ENCODE assay signal across 1 cellular context in the genomic region with DNA sequence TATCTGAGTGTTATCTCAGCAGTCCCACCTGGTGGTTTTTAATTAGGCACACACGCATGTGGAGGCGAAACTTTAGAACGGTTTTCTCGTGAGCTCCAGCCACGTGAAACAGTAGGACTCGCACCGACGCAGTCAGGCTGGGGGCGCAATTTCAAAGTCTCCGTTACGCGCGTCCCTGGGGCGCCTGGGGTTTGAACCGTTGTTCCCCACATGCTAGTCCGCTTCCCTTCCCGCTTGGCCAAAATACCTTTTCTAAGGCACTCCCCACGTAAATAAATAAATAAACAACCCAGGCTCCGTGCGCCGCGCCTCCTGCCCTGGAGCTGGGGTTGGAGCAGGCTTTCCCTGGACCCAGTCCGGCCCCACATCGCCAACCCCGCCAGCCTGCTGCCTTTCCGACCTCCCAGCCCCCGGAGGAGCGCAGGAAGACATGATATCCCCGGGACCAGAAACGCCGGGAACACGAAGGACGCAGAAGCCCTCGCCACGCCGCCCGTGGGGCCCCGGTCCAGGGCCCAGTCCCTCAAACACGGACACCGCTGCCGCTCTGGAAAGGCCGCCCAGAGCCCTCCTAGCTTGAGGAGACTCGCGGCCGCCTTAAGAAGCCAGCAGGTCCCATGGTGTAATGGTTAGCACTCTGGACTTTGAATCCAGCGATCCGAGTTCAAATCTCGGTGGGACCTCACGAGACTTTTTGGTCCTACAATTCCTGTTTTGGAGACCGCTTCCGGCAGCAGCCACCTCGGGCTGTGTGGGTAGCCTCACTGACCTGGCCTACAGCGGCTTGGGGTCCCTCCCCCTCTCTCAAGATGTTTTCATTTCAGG.
A peak's percentile ranks its signal among the peaks of the same experiment; 100 is the strongest.
TF ChIP-seq lines count a peak whose summit lies in the region.

No MANE protein-coding gene starts in this region.

TF ChIP-seq in HepG2, 621 proteins besides CTCF, POLR2A, EP300 and RAD21 (continued from another document and continues in another):
- TF ChIP-seq, protein P1, sequence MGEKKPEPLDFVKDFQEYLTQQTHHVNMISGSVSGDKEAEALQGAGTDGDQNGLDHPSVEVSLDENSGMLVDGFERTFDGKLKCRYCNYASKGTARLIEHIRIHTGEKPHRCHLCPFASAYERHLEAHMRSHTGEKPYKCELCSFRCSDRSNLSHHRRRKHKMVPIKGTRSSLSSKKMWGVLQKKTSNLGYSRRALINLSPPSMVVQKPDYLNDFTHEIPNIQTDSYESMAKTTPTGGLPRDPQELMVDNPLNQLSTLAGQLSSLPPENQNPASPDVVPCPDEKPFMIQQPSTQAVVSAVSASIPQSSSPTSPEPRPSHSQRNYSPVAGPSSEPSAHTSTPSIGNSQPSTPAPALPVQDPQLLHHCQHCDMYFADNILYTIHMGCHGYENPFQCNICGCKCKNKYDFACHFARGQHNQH (CRISPR knock-in tag; IDR thresholded peaks at IDR 0.05): peak; percentile 54
- TF ChIP-seq ZNF883 (CRISPR knock-in tag; IDR thresholded peaks at IDR 0.05; ENCODE audit: not compliant biosample characterization) (peak; percentile 75), CBX5 (CRISPR knock-in tag; IDR thresholded peaks at IDR 0.05; ENCODE audit: borderline replicate concordance) (peak; percentile 87; the same call in 1 of the 2 replicates), ZNF180 (CRISPR knock-in tag; IDR thresholded peaks at IDR 0.05; ENCODE audit: borderline replicate concordance, low read depth) (0 out of 2 replicates have a peak, but pooled peaks have one; percentile 86), KLF13 (CRISPR knock-in tag; IDR thresholded peaks at IDR 0.05) (0 out of 2 replicates have a peak, but pooled peaks have one; percentile 22), KLF9 (CRISPR knock-in tag; IDR thresholded peaks at IDR 0.05; ENCODE audit: low read depth) (no peak), CBFB (CRISPR knock-in tag; IDR thresholded peaks at IDR 0.05) (peak; percentile 48), TBL1XR1 (IDR thresholded peaks at IDR 0.05; ENCODE audit: borderline replicate concordance, low read length, partially characterized antibody) (peak; percentile 72), PCBP2 (optimal IDR thresholded peaks at IDR 0.05; ENCODE audit: low read depth, low read length, poor library complexity, severe bottlenecking) (peak; percentile 65), ATM (IDR thresholded peaks at IDR 0.05; ENCODE audit: borderline replicate concordance) (no peak), RAD51 (IDR thresholded peaks at IDR 0.05; ENCODE audit: borderline replicate concordance) (no peak), TEAD2 (CRISPR knock-in tag; IDR thresholded peaks at IDR 0.05) (peak; percentile 67; the same call in 1 of the 2 replicates), ZNF816 (CRISPR knock-in tag; IDR thresholded peaks at IDR 0.05; ENCODE audit: borderline replicate concordance) (peak; percentile 98; the same call in 1 of the 2 replicates), SIX1 (CRISPR knock-in tag; IDR thresholded peaks at IDR 0.05; ENCODE audit: borderline replicate concordance) (peak; percentile 65; the same call in 1 of the 2 replicates), HCFC1 (IDR thresholded peaks at IDR 0.05; ENCODE audit: low read depth, low read length) (peak; percentile 13; the same call in 1 of the 2 replicates), RBAK (CRISPR knock-in tag; IDR thresholded peaks at IDR 0.05) (peak; percentile 25; the same call in 1 of the 2 replicates), ZMYM4 (CRISPR knock-in tag; IDR thresholded peaks at IDR 0.05) (no peak; the same call in 1 of the 2 replicates), TAF15 (IDR thresholded peaks at IDR 0.05; ENCODE audit: low read depth, low read length, poor library complexity, severe bottlenecking) (no peak), ZNF10 (CRISPR knock-in tag; IDR thresholded peaks at IDR 0.05; ENCODE audit: borderline replicate concordance, low read depth) (no peak), TOE1 (CRISPR knock-in tag; IDR thresholded peaks at IDR 0.05) (peak; percentile 61; the same call in 1 of the 2 replicates), SAP130 (CRISPR knock-in tag; IDR thresholded peaks at IDR 0.05; ENCODE audit: low read depth) (peak; percentile 68), FOXM1 (CRISPR knock-in tag; IDR thresholded peaks at IDR 0.05) (peak; percentile 70; the same call in 1 of the 2 replicates), TGIF2 (CRISPR knock-in tag; IDR thresholded peaks at IDR 0.05) (peak; percentile 32; the same call in 1 of the 2 replicates), NCOA5 (CRISPR knock-in tag; IDR thresholded peaks at IDR 0.05) (no peak), ZNF30 (CRISPR knock-in tag; IDR thresholded peaks at IDR 0.05) (0 out of 2 replicates have a peak, but pooled peaks have one; percentile 83), ARNTL (CRISPR knock-in tag; IDR thresholded peaks at IDR 0.05) (peak; percentile 77)
- TF ChIP-seq, protein P2, sequence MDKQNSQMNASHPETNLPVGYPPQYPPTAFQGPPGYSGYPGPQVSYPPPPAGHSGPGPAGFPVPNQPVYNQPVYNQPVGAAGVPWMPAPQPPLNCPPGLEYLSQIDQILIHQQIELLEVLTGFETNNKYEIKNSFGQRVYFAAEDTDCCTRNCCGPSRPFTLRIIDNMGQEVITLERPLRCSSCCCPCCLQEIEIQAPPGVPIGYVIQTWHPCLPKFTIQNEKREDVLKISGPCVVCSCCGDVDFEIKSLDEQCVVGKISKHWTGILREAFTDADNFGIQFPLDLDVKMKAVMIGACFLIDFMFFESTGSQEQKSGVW (CRISPR knock-in tag; IDR thresholded peaks at IDR 0.05; ENCODE audit: borderline replicate concordance): no peak
- TF ChIP-seq, protein P3, sequence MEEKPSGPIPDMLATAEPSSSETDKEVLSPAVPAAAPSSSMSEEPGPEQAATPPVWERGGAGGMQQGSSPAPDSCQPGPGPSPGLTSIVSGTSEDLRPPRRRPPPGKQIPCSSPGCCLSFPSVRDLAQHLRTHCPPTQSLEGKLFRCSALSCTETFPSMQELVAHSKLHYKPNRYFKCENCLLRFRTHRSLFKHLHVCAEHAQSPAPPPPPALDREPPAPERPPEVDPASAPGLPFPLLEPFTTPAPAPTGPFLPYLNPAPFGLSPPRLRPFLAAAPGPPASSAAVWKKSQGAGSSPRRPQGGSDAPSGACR (CRISPR knock-in tag; IDR thresholded peaks at IDR 0.05): 0 out of 2 replicates have a peak, but pooled peaks have one; percentile 61
- TF ChIP-seq, protein P4, sequence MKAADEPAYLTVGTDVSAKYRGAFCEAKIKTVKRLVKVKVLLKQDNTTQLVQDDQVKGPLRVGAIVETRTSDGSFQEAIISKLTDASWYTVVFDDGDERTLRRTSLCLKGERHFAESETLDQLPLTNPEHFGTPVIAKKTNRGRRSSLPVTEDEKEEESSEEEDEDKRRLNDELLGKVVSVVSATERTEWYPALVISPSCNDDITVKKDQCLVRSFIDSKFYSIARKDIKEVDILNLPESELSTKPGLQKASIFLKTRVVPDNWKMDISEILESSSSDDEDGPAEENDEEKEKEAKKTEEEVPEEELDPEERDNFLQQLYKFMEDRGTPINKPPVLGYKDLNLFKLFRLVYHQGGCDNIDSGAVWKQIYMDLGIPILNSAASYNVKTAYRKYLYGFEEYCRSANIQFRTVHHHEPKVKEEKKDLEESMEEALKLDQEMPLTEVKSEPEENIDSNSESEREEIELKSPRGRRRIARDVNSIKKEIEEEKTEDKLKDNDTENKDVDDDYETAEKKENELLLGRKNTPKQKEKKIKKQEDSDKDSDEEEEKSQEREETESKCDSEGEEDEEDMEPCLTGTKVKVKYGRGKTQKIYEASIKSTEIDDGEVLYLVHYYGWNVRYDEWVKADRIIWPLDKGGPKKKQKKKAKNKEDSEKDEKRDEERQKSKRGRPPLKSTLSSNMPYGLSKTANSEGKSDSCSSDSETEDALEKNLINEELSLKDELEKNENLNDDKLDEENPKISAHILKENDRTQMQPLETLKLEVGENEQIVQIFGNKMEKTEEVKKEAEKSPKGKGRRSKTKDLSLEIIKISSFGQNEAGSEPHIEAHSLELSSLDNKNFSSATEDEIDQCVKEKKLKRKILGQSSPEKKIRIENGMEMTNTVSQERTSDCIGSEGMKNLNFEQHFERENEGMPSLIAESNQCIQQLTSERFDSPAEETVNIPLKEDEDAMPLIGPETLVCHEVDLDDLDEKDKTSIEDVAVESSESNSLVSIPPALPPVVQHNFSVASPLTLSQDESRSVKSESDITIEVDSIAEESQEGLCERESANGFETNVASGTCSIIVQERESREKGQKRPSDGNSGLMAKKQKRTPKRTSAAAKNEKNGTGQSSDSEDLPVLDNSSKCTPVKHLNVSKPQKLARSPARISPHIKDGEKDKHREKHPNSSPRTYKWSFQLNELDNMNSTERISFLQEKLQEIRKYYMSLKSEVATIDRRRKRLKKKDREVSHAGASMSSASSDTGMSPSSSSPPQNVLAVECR (CRISPR knock-in tag; IDR thresholded peaks at IDR 0.05; ENCODE audit: borderline replicate concordance): peak; percentile 76
- TF ChIP-seq, protein P5, sequence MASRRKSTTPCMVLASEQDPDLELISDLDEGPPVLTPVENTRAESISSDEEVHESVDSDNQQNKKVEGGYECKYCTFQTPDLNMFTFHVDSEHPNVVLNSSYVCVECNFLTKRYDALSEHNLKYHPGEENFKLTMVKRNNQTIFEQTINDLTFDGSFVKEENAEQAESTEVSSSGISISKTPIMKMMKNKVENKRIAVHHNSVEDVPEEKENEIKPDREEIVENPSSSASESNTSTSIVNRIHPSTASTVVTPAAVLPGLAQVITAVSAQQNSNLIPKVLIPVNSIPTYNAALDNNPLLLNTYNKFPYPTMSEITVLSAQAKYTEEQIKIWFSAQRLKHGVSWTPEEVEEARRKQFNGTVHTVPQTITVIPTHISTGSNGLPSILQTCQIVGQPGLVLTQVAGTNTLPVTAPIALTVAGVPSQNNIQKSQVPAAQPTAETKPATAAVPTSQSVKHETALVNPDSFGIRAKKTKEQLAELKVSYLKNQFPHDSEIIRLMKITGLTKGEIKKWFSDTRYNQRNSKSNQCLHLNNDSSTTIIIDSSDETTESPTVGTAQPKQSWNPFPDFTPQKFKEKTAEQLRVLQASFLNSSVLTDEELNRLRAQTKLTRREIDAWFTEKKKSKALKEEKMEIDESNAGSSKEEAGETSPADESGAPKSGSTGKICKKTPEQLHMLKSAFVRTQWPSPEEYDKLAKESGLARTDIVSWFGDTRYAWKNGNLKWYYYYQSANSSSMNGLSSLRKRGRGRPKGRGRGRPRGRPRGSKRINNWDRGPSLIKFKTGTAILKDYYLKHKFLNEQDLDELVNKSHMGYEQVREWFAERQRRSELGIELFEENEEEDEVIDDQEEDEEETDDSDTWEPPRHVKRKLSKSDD (CRISPR knock-in tag; IDR thresholded peaks at IDR 0.05; ENCODE audit: low read depth): peak; percentile 60
- TF ChIP-seq, protein P6, sequence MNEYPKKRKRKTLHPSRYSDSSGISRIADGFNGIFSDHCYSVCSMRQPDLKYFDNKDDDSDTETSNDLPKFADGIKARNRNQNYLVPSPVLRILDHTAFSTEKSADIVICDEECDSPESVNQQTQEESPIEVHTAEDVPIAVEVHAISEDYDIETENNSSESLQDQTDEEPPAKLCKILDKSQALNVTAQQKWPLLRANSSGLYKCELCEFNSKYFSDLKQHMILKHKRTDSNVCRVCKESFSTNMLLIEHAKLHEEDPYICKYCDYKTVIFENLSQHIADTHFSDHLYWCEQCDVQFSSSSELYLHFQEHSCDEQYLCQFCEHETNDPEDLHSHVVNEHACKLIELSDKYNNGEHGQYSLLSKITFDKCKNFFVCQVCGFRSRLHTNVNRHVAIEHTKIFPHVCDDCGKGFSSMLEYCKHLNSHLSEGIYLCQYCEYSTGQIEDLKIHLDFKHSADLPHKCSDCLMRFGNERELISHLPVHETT (CRISPR knock-in tag; conservative IDR thresholded peaks at IDR 0.05): peak; percentile 78; the same call in 1 of the 2 replicates
- TF ChIP-seq, protein P7, sequence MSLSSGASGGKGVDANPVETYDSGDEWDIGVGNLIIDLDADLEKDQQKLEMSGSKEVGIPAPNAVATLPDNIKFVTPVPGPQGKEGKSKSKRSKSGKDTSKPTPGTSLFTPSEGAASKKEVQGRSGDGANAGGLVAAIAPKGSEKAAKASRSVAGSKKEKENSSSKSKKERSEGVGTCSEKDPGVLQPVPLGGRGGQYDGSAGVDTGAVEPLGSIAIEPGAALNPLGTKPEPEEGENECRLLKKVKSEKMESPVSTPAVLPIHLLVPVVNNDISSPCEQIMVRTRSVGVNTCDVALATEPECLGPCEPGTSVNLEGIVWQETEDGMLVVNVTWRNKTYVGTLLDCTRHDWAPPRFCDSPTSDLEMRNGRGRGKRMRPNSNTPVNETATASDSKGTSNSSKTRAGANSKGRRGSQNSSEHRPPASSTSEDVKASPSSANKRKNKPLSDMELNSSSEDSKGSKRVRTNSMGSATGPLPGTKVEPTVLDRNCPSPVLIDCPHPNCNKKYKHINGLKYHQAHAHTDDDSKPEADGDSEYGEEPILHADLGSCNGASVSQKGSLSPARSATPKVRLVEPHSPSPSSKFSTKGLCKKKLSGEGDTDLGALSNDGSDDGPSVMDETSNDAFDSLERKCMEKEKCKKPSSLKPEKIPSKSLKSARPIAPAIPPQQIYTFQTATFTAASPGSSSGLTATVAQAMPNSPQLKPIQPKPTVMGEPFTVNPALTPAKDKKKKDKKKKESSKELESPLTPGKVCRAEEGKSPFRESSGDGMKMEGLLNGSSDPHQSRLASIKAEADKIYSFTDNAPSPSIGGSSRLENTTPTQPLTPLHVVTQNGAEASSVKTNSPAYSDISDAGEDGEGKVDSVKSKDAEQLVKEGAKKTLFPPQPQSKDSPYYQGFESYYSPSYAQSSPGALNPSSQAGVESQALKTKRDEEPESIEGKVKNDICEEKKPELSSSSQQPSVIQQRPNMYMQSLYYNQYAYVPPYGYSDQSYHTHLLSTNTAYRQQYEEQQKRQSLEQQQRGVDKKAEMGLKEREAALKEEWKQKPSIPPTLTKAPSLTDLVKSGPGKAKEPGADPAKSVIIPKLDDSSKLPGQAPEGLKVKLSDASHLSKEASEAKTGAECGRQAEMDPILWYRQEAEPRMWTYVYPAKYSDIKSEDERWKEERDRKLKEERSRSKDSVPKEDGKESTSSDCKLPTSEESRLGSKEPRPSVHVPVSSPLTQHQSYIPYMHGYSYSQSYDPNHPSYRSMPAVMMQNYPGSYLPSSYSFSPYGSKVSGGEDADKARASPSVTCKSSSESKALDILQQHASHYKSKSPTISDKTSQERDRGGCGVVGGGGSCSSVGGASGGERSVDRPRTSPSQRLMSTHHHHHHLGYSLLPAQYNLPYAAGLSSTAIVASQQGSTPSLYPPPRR (CRISPR knock-in tag; IDR thresholded peaks at IDR 0.05; ENCODE audit: borderline replicate concordance): peak; percentile 72
- TF ChIP-seq, protein P8, sequence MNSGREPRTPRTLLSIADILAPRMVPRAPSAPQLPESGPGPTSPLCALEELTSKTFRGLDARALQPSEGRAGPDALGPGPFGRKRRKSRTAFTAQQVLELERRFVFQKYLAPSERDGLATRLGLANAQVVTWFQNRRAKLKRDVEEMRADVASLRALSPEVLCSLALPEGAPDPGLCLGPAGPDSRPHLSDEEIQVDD (CRISPR knock-in tag; IDR thresholded peaks at IDR 0.05; ENCODE audit: borderline replicate concordance): peak; percentile 12; the same call in 1 of the 2 replicates
- TF ChIP-seq, protein P9, sequence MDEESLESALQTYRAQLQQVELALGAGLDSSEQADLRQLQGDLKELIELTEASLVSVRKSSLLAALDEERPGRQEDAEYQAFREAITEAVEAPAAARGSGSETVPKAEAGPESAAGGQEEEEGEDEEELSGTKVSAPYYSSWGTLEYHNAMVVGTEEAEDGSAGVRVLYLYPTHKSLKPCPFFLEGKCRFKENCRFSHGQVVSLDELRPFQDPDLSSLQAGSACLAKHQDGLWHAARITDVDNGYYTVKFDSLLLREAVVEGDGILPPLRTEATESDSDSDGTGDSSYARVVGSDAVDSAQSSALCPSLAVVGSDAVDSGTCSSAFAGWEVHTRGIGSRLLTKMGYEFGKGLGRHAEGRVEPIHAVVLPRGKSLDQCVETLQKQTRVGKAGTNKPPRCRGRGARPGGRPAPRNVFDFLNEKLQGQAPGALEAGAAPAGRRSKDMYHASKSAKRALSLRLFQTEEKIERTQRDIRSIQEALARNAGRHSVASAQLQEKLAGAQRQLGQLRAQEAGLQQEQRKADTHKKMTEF (CRISPR knock-in tag; IDR thresholded peaks at IDR 0.05): peak; percentile 96
